ENCODE assay signal across 9 cellular contexts in genomic region chr15:70245932-70246622, GRCh38.
A peak's percentile ranks its signal among the peaks of the same experiment; 100 is the strongest.
DNase-seq lines count a peak whose midpoint lies in the region; ATAC-seq and TF ChIP-seq lines count a peak whose summit lies in the region.
"Had no signal": no experiment of that assay in that cellular context is flagged by ENCODE, and none has a peak within 500 bp of the region (broad histone marks: within the 10 kb centered on the region; RNA-seq: fewer than 3 reads in every experiment).

No MANE protein-coding gene starts in this region.

- CTCF ChIA-PET in activated CD8-positive, alpha-beta memory T cell treated with anti-CD3 and anti-CD28 coated beads, Interleukin-2, amount 10 ng/mL, durations not matched to agents 7 days and 5 days (lab: Charles Lee) = no interaction called here

- no peaks in the 10 kb centered on the region for H3K36me3 ChIP-seq in SJSA1
- H3K36me3 ChIP-seq in heart left ventricle = no peaks in the 10 kb centered on the region

- peak; percentile 56 for DNase-seq in activated CD8-positive, alpha-beta memory T cell treated with anti-CD3 and anti-CD28 coated beads for 24 hours
- DNase-seq in activated CD8-positive, alpha-beta memory T cell treated with anti-CD3 and anti-CD28 coated beads, Interleukin-2, amount 10 ng/mL, durations not matched to agents 7 days and 5 days = no peak
- peak; percentile 44 to 63 for DNase-seq in SJSA1 (ENCODE audit: low read depth in 1 of 2, low spot score in 2 of 2)
- peak in 2 of 5 donors; percentile 29 to 55 for DNase-seq in heart left ventricle
- no peak for DNase-seq in stimulated activated naive B cell treated with anti-CD40 and anti-IgM and Interleukin-4, amounts not matched to agents 10 μg/mL and 1 μg/mL and 100 μg/mL, for 72 hours
- no peak for DNase-seq in HUDEP-2 (lab: John Stamatoyannopoulos, UW; ENCODE audit: unreplicated experiment in 76 of 76)
- DNase-seq in activated CD4-positive, alpha-beta T cell treated with anti-CD3 and anti-CD28 coated beads, Interleukin-2, amount 50 U/mL, for 1 hour = no peak
- no peak for DNase-seq in T-helper 2 cell treated with Interferon-gamma antibody and Interleukin-4, amounts not matched to agents 5 μg/mL and 100 μg/mL, for 36 hours (ENCODE audit: low spot score)

- peaks cover 60% of the 10 kb centered on the region for H3K4me1 Mint-ChIP-seq in activated CD8-positive, alpha-beta memory T cell treated with anti-CD3 and anti-CD28 coated beads, Interleukin-2, amount 10 ng/mL, durations not matched to agents 7 days and 5 days
- H3K4me1 Mint-ChIP-seq in stimulated activated naive B cell treated with anti-CD40 and anti-IgM and Interleukin-4, amounts not matched to agents 10 μg/mL and 1 μg/mL and 100 μg/mL, for 72 hours = peaks cover 53 to 73% of the 10 kb centered on the region in 2 donors
- H3K4me1 Mint-ChIP-seq in T-helper 2 cell treated with Interferon-gamma antibody and Interleukin-4, amounts not matched to agents 5 μg/mL and 100 μg/mL, for 36 hours (ENCODE audit: low read depth) = peaks cover 13% of the 10 kb centered on the region

- H3K27ac Mint-ChIP-seq in activated CD8-positive, alpha-beta memory T cell treated with anti-CD3 and anti-CD28 coated beads, Interleukin-2, amount 10 ng/mL, durations not matched to agents 7 days and 5 days = no peak overlapping the region
- no peak overlapping the region for H3K27ac Mint-ChIP-seq in stimulated activated naive B cell treated with anti-CD40 and anti-IgM and Interleukin-4, amounts not matched to agents 10 μg/mL and 1 μg/mL and 100 μg/mL, for 72 hours
- no peak overlapping the region for H3K27ac Mint-ChIP-seq in T-helper 2 cell treated with Interferon-gamma antibody and Interleukin-4, amounts not matched to agents 5 μg/mL and 100 μg/mL, for 36 hours
- H3K27ac Mint-ChIP-seq: stimulated activated naive CD8-positive, alpha-beta T cell treated with anti-CD3 and anti-CD28 coated beads, Interleukin-15, Interleukin-2, amounts not matched to agents 100 ng/mL and 50 ng/mL, for 24 hours had no signal

- no peaks in the 10 kb centered on the region for H3K9me3 ChIP-seq in SJSA1 (replicated peaks)
- H3K9me3 ChIP-seq in heart left ventricle = no peaks in the 10 kb centered on the region

- TF ChIP-seq CTCF in heart left ventricle (IDR thresholded peaks at IDR 0.05) = no peak

- H3K9me3 Mint-ChIP-seq in activated CD8-positive, alpha-beta memory T cell treated with anti-CD3 and anti-CD28 coated beads, Interleukin-2, amount 10 ng/mL, durations not matched to agents 7 days and 5 days (ENCODE audit: low read depth) = no peaks in the 10 kb centered on the region
- H3K9me3 Mint-ChIP-seq in stimulated activated naive B cell treated with anti-CD40 and anti-IgM and Interleukin-4, amounts not matched to agents 10 μg/mL and 1 μg/mL and 100 μg/mL, for 72 hours = no peaks in the 10 kb centered on the region
- no peaks in the 10 kb centered on the region for H3K9me3 Mint-ChIP-seq in T-helper 2 cell treated with Interferon-gamma antibody and Interleukin-4, amounts not matched to agents 5 μg/mL and 100 μg/mL, for 36 hours
- H3K9me3 Mint-ChIP-seq: stimulated activated naive CD8-positive, alpha-beta T cell treated with anti-CD3 and anti-CD28 coated beads, Interleukin-15, Interleukin-2, amounts not matched to agents 100 ng/mL and 50 ng/mL, for 24 hours had no signal

- intact Hi-C loops in heart left ventricle (cut with DNase I) = no loop called here

- peaks cover 7% of the 10 kb centered on the region for H3K27me3 Mint-ChIP-seq in activated CD8-positive, alpha-beta memory T cell treated with anti-CD3 and anti-CD28 coated beads, Interleukin-2, amount 10 ng/mL, durations not matched to agents 7 days and 5 days
- H3K27me3 Mint-ChIP-seq in stimulated activated naive B cell treated with anti-CD40 and anti-IgM and Interleukin-4, amounts not matched to agents 10 μg/mL and 1 μg/mL and 100 μg/mL, for 72 hours = peaks cover 0 to 6% of the 10 kb centered on the region in 2 donors
- peaks cover 13% of the 10 kb centered on the region for H3K27me3 Mint-ChIP-seq in T-helper 2 cell treated with Interferon-gamma antibody and Interleukin-4, amounts not matched to agents 5 μg/mL and 100 μg/mL, for 36 hours (ENCODE audit: low read depth)

- H3K4me1 ChIP-seq in SJSA1 (replicated peaks) (peaks cover 9% of the 10 kb centered on the region), heart left ventricle (peaks cover 0 to 27% (median 0%) of the 10 kb centered on the region in 12 donors)

- 81 to 91% (median 88%) methylated on average over 10 to 12 of the region's 12 CpGs for WGBS in heart left ventricle, 4 donors

- TF ChIP-seq POLR2A in heart left ventricle (IDR thresholded peaks at IDR 0.05) = no peak

- no peaks in the 10 kb centered on the region for H3K36me3 Mint-ChIP-seq in activated CD8-positive, alpha-beta memory T cell treated with anti-CD3 and anti-CD28 coated beads, Interleukin-2, amount 10 ng/mL, durations not matched to agents 7 days and 5 days
- no peaks in the 10 kb centered on the region for H3K36me3 Mint-ChIP-seq in stimulated activated naive B cell treated with anti-CD40 and anti-IgM and Interleukin-4, amounts not matched to agents 10 μg/mL and 1 μg/mL and 100 μg/mL, for 72 hours
- no peaks in the 10 kb centered on the region for H3K36me3 Mint-ChIP-seq in T-helper 2 cell treated with Interferon-gamma antibody and Interleukin-4, amounts not matched to agents 5 μg/mL and 100 μg/mL, for 36 hours (ENCODE audit: low read depth)

- H3K27ac ChIP-seq in SJSA1 (no peak overlapping the region), heart left ventricle (no peak overlapping the region)

- H3K27me3 ChIP-seq in SJSA1 (replicated peaks) = no peaks in the 10 kb centered on the region
- H3K27me3 ChIP-seq in heart left ventricle = peaks cover 0 to 2% (median 0%) of the 10 kb centered on the region in 9 donors

- ATAC-seq in activated CD8-positive, alpha-beta memory T cell treated with anti-CD3 and anti-CD28 coated beads, Interleukin-2, amount 10 ng/mL, durations not matched to agents 7 days and 5 days = no peak
- ATAC-seq in heart left ventricle = peak in 3 of 4 donors; percentile 67 to 76 (median 70)
- ATAC-seq in stimulated activated naive B cell treated with anti-CD40 and anti-IgM and Interleukin-4, amounts not matched to agents 10 μg/mL and 1 μg/mL and 100 μg/mL, for 72 hours (replicated peaks) = peak; percentile 19 to 48

- no peak overlapping the region for H3K4me3 Mint-ChIP-seq in activated CD8-positive, alpha-beta memory T cell treated with anti-CD3 and anti-CD28 coated beads, Interleukin-2, amount 10 ng/mL, durations not matched to agents 7 days and 5 days
- H3K4me3 Mint-ChIP-seq in stimulated activated naive B cell treated with anti-CD40 and anti-IgM and Interleukin-4, amounts not matched to agents 10 μg/mL and 1 μg/mL and 100 μg/mL, for 72 hours = no peak overlapping the region
- no peak overlapping the region for H3K4me3 Mint-ChIP-seq in T-helper 2 cell treated with Interferon-gamma antibody and Interleukin-4, amounts not matched to agents 5 μg/mL and 100 μg/mL, for 36 hours
- H3K4me3 Mint-ChIP-seq: stimulated activated naive CD8-positive, alpha-beta T cell treated with anti-CD3 and anti-CD28 coated beads, Interleukin-15, Interleukin-2, amounts not matched to agents 100 ng/mL and 50 ng/mL, for 24 hours had no signal

- H3K4me3 ChIP-seq in SJSA1 (no peak overlapping the region), heart left ventricle (no peak overlapping the region)

Comparison
In these comparisons a context has a peak if more than half of its experiments do, and no peak if none do; other contexts are left out.
1. DNase-seq: peak in activated CD8-positive, alpha-beta memory T cell treated with anti-CD3 and anti-CD28 coated beads for 24 hours (single experiment) and SJSA1 (2 of 2); none in activated CD8-positive, alpha-beta memory T cell treated with anti-CD3 and anti-CD28 coated beads, Interleukin-2, amount 10 ng/mL, durations not matched to agents 7 days and 5 days (single experiment), stimulated activated naive B cell treated with anti-CD40 and anti-IgM and Interleukin-4, amounts not matched to agents 10 μg/mL and 1 μg/mL and 100 μg/mL, for 72 hours (single experiment), HUDEP-2 (0 of 76), activated CD4-positive, alpha-beta T cell treated with anti-CD3 and anti-CD28 coated beads, Interleukin-2, amount 50 U/mL, for 1 hour (single experiment) and T-helper 2 cell treated with Interferon-gamma antibody and Interleukin-4, amounts not matched to agents 5 μg/mL and 100 μg/mL, for 36 hours (single experiment).